8 cellular contexts compared by ENCODE assay signal in the genomic region with DNA sequence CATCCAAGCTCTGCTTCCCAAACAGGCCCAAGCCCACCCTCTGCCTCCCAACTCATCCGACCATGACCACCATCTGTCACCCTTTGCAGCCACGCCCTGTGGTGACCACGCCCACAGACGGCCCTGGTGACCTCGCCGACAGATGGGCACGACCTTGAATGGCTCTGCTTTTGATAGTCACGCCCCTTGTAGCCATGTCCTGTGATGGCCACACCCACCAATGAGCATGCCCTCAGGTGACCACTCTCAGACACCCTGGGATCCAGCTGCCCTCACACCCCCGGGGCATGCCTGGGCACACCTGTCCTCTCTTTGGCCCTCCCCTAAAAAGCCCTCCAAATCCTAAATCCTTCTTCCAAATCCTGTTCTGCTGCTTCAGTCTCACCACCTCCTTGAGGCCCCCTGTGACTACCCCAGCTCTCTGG. TPM values are rescaled to one million over a fixed set of nuclear protein-coding genes. Genes with fewer than 3 reads are reported as not detected.
DNase-seq lines count a peak whose midpoint lies in the region; ATAC-seq and TF ChIP-seq lines count a peak whose summit lies in the region.

No MANE protein-coding gene starts in this region.

- H3K4me3 Mint-ChIP-seq in activated naive CD4-positive, alpha-beta T cell treated with anti-CD3 and anti-CD28 coated beads, Interleukin-2, amount 10 ng/mL, durations not matched to agents 7 days and 5 days, result peak overlapping the region; percentile 41
- peak overlapping the region; percentile 49 for H3K4me3 Mint-ChIP-seq in activated naive CD8-positive, alpha-beta T cell treated with anti-CD3 and anti-CD28 coated beads, Interleukin-2, amount 10 ng/mL, durations not matched to agents 7 days and 5 days

- peak overlapping the region in 2 of 3 donors; percentile 85 to 93 for H3K27ac ChIP-seq in thyroid gland

- H3K36me3 Mint-ChIP-seq in activated naive CD4-positive, alpha-beta T cell treated with anti-CD3 and anti-CD28 coated beads, Interleukin-2, amount 10 ng/mL, durations not matched to agents 7 days and 5 days, result no peaks in the 10 kb centered on the region
- no peaks in the 10 kb centered on the region for H3K36me3 Mint-ChIP-seq in activated naive CD8-positive, alpha-beta T cell treated with anti-CD3 and anti-CD28 coated beads, Interleukin-2, amount 10 ng/mL, durations not matched to agents 7 days and 5 days

- no peaks in the 10 kb centered on the region for H3K9me3 ChIP-seq in thyroid gland

- peak overlapping the region in 1 of 3 donors; percentile 75 for H3K4me3 ChIP-seq in thyroid gland (replicated peaks in 1 of 3)

- intact Hi-C loops in thyroid gland (cut with DNase I), result no loop called here

- H3K4me1 Mint-ChIP-seq in activated naive CD4-positive, alpha-beta T cell treated with anti-CD3 and anti-CD28 coated beads, Interleukin-2, amount 10 ng/mL, durations not matched to agents 7 days and 5 days, result peaks cover 23% of the 10 kb centered on the region
- peaks cover 8% of the 10 kb centered on the region for H3K4me1 Mint-ChIP-seq in activated naive CD8-positive, alpha-beta T cell treated with anti-CD3 and anti-CD28 coated beads, Interleukin-2, amount 10 ng/mL, durations not matched to agents 7 days and 5 days

- peaks cover 3% of the 10 kb centered on the region for H3K9me3 Mint-ChIP-seq in activated naive CD4-positive, alpha-beta T cell treated with anti-CD3 and anti-CD28 coated beads, Interleukin-2, amount 10 ng/mL, durations not matched to agents 7 days and 5 days
- H3K9me3 Mint-ChIP-seq in activated naive CD8-positive, alpha-beta T cell treated with anti-CD3 and anti-CD28 coated beads, Interleukin-2, amount 10 ng/mL, durations not matched to agents 7 days and 5 days, result peaks cover 1% of the 10 kb centered on the region

- CTCF ChIA-PET in activated naive CD4-positive, alpha-beta T cell treated with anti-CD3 and anti-CD28 coated beads, Interleukin-2, amount 10 ng/mL, durations not matched to agents 7 days and 5 days (lab: Charles Lee), result interaction anchor here (1.4 to 2.1 kb wide), 4 partner anchors 14 to 566 kb away, joined by 3 to 8 read pairs (median 4); no protein-coding TSS in a partner anchor

- H3K4me1 ChIP-seq in thyroid gland, result peaks cover 8 to 27% of the 10 kb centered on the region in 2 donors

- WGBS in thyroid gland, 2 donors, result 45 to 47% methylated on average over 2 to 8 of the region's 9 CpGs

- no peak for ATAC-seq in activated naive CD8-positive, alpha-beta T cell treated with anti-CD3 and anti-CD28 coated beads, Interleukin-2, amount 10 ng/mL, durations not matched to agents 7 days and 5 days (ENCODE audit: low read depth)
- no peak for ATAC-seq in HG03108 (IDR thresholded peaks at IDR 0.05; ENCODE audit: unreplicated experiment)

- H3K27me3 Mint-ChIP-seq in activated naive CD4-positive, alpha-beta T cell treated with anti-CD3 and anti-CD28 coated beads, Interleukin-2, amount 10 ng/mL, durations not matched to agents 7 days and 5 days, result peaks cover 67% of the 10 kb centered on the region
- H3K27me3 Mint-ChIP-seq in activated naive CD8-positive, alpha-beta T cell treated with anti-CD3 and anti-CD28 coated beads, Interleukin-2, amount 10 ng/mL, durations not matched to agents 7 days and 5 days, result peaks cover 18% of the 10 kb centered on the region

- H3K36me3 ChIP-seq in thyroid gland, result no peaks in the 10 kb centered on the region

- no peaks in the 10 kb centered on the region for H3K27me3 ChIP-seq in thyroid gland

- no peak for TF ChIP-seq POLR2A in thyroid gland (IDR thresholded peaks at IDR 0.05)

- TF ChIP-seq CTCF in thyroid gland (IDR thresholded peaks at IDR 0.05), result no peak

- H3K27ac Mint-ChIP-seq in activated naive CD4-positive, alpha-beta T cell treated with anti-CD3 and anti-CD28 coated beads, Interleukin-2, amount 10 ng/mL, durations not matched to agents 7 days and 5 days, result no peak overlapping the region
- H3K27ac Mint-ChIP-seq in activated naive CD8-positive, alpha-beta T cell treated with anti-CD3 and anti-CD28 coated beads, Interleukin-2, amount 10 ng/mL, durations not matched to agents 7 days and 5 days, result no peak overlapping the region

- POLR2A ChIA-PET in activated naive CD8-positive, alpha-beta T cell treated with anti-CD3 and anti-CD28 coated beads, Interleukin-2, amount 10 ng/mL, durations not matched to agents 7 days and 5 days (lab: Charles Lee), result no interaction called here

- DNase-seq in activated naive CD4-positive, alpha-beta T cell treated with anti-CD3 and anti-CD28 coated beads, Interleukin-2, amount 10 ng/mL, durations not matched to agents 7 days and 5 days, result no peak
- DNase-seq in activated naive CD4-positive, alpha-beta T cell (lab: John Stamatoyannopoulos, UW), result no peak
- peak; percentile 25 for DNase-seq in activated naive CD8-positive, alpha-beta T cell treated with anti-CD3 and anti-CD28 coated beads, Interleukin-2, amount 10 ng/mL, durations not matched to agents 7 days and 5 days
- DNase-seq in iPS-NIHi7 (ENCODE audit: extremely low spot score) (peak; percentile 81), thyroid gland (peak; percentile 47 to 53), germinal center (ENCODE audit: low spot score) (no peak), NCI-H1092 (lab: John Stamatoyannopoulos, UW) (no peak)

RNA-seq across cellular contexts. Expression of gene SSR1, which starts 51.0 kb away (rescaled TPM):
- 100 to 1,000 TPM; 112 to 123 TPM for total RNA-seq in activated naive CD8-positive, alpha-beta T cell treated with anti-CD3 and anti-CD28 coated beads, Interleukin-2, amount 10 ng/mL, durations not matched to agents 7 days and 5 days
- total RNA-seq in thyroid gland, result 100 to 1,000 TPM in 1 of 4 donors, 10 to 100 TPM in 3; 55.9 to 113 (median 74.8) TPM

Comparison
In these comparisons a context has a peak if more than half of its experiments do, and no peak if none do; other contexts are left out.
1. DNase-seq: peak in activated naive CD8-positive, alpha-beta T cell treated with anti-CD3 and anti-CD28 coated beads, Interleukin-2, amount 10 ng/mL, durations not matched to agents 7 days and 5 days (single experiment), iPS-NIHi7 (single experiment) and thyroid gland (2 of 2); none in activated naive CD4-positive, alpha-beta T cell treated with anti-CD3 and anti-CD28 coated beads, Interleukin-2, amount 10 ng/mL, durations not matched to agents 7 days and 5 days (single experiment), activated naive CD4-positive, alpha-beta T cell (0 of 4), germinal center (single experiment) and NCI-H1092 (single experiment).